In the genomic region with DNA sequence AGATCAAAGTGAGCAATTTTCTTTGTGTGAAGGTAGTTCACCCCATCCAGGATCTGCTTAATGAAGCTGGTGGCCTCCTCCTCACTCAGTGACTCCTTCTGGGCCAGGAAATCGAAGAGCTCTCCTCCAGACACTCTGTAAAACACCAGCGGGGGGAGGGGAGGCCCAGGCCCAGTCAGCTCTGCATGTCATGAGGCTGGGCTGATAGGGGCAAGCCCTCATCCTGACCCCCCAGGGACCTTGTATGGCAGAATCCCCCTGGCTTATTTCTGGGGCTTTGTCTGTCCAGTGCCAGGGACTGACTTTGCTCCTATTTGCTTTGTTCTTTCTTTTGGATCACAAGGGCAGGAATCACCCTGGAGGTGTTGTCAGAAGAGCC, we compare ENCODE assay signal across 9 cellular contexts.
DNase-seq lines count a peak whose midpoint lies in the region; ATAC-seq, FAIRE-seq and TF ChIP-seq lines count a peak whose summit lies in the region.
"Had no signal": no experiment of that assay in that cellular context is flagged by ENCODE, and none has a peak within 500 bp of the region (broad histone marks: within the 10 kb centered on the region; RNA-seq: fewer than 3 reads in every experiment).

No MANE protein-coding gene starts in this region.

- POLR2A ChIA-PET in activated CD8-positive, alpha-beta T cell treated with anti-CD3 and anti-CD28 coated beads for 36 hours (lab: Charles Lee) = interaction anchor here (0.8 to 1.0 kb wide), 3 partner anchors 14 to 54 kb away, joined by 3 read pairs; no protein-coding TSS in a partner anchor

- H3K4me3 ChIP-seq in mucosa of descending colon = no peak overlapping the region

- peaks cover 41% of the 10 kb centered on the region for H3K4me1 Mint-ChIP-seq in activated CD8-positive, alpha-beta T cell treated with anti-CD3 and anti-CD28 coated beads for 36 hours (ENCODE audit: low read depth)

- no peak for TF ChIP-seq CTCF in activated CD8-positive, alpha-beta T cell treated with anti-CD3 and anti-CD28 coated beads for 36 hours (IDR thresholded peaks at IDR 0.05)
- no peak for TF ChIP-seq CTCF in mucosa of descending colon (IDR thresholded peaks at IDR 0.05)

- intact Hi-C loops in Right ventricle myocardium superior (cut with DNase I) = no loop called here
- intact Hi-C loops in cardiac septum (cut with DNase I) = no loop called here
- intact Hi-C loops in activated CD8-positive, alpha-beta T cell treated with anti-CD3 and anti-CD28 coated beads for 36 hours (cut with micrococcal nuclease) = no loop called here
- intact Hi-C loops in mucosa of descending colon (cut with DNase I, micrococcal nuclease) = no loop called here

- H3K9me3 Mint-ChIP-seq in activated CD8-positive, alpha-beta T cell treated with anti-CD3 and anti-CD28 coated beads for 36 hours = no peaks in the 10 kb centered on the region

- no peaks in the 10 kb centered on the region for H3K36me3 ChIP-seq in mucosa of descending colon (ENCODE audit: low read depth)

- peak overlapping the region; percentile 89 for H3K27ac Mint-ChIP-seq in activated CD8-positive, alpha-beta T cell treated with anti-CD3 and anti-CD28 coated beads for 36 hours

- CTCF ChIA-PET in activated CD8-positive, alpha-beta T cell treated with anti-CD3 and anti-CD28 coated beads for 36 hours (lab: Charles Lee) = interaction anchor here (1.0 to 4.7 kb wide), 8 partner anchors 14 to 362 kb away, joined by 3 to 30 read pairs (median 5); a partner anchor contains a TSS

- H3K36me3 Mint-ChIP-seq in activated CD8-positive, alpha-beta T cell treated with anti-CD3 and anti-CD28 coated beads for 36 hours (ENCODE audit: low read depth) = no peaks in the 10 kb centered on the region

- peak overlapping the region; percentile 11 for H3K4me3 Mint-ChIP-seq in activated CD8-positive, alpha-beta T cell treated with anti-CD3 and anti-CD28 coated beads for 36 hours

- no peaks in the 10 kb centered on the region for H3K9me3 ChIP-seq in mucosa of descending colon

- H3K4me1 ChIP-seq in mucosa of descending colon (ENCODE audit: low read depth) = peaks cover 56% of the 10 kb centered on the region

- DNase-seq in Right ventricle myocardium superior (peak; percentile 36), cardiac septum (ENCODE audit: low spot score) (no peak), mucosa of descending colon (peak in 2 of 3 donors; percentile 10 to 65), ureter (ENCODE audit: low spot score) (peak; percentile 39), H54 (ENCODE audit: insufficient read length, low spot score) (no peak), nucleus accumbens (lab: John Stamatoyannopoulos, UW) (no peak), NCI-H446 treated with DMSO at 0.1 percent for 48 hours (lab: John Stamatoyannopoulos, UW) (no peak)
- DNase-seq in activated CD8-positive, alpha-beta T cell treated with anti-CD3 and anti-CD28 coated beads for 36 hours = peak; percentile 71

- no peak for ATAC-seq in Right ventricle myocardium superior (ENCODE audit: poor library complexity)
- peak; percentile 64 for ATAC-seq in activated CD8-positive, alpha-beta T cell treated with anti-CD3 and anti-CD28 coated beads for 36 hours
- ATAC-seq in mucosa of descending colon = no peak
- ATAC-seq: Panc1 had no signal

- no peak for TF ChIP-seq POLR2A in H54 (IDR thresholded peaks at IDR 0.05; ENCODE audit: low read depth, low read length)

- no peak for FAIRE-seq in H54 (lab: Jason Lieb, UNC)

- no peaks in the 10 kb centered on the region for H3K27me3 Mint-ChIP-seq in activated CD8-positive, alpha-beta T cell treated with anti-CD3 and anti-CD28 coated beads for 36 hours

Comparison
In these comparisons a context has a peak if more than half of its experiments do, and no peak if none do; other contexts are left out.
1. DNase-seq: peak in Right ventricle myocardium superior (single experiment), activated CD8-positive, alpha-beta T cell treated with anti-CD3 and anti-CD28 coated beads for 36 hours (single experiment), mucosa of descending colon (2 of 3) and ureter (single experiment); none in cardiac septum (single experiment), H54 (single experiment), nucleus accumbens (0 of 56) and NCI-H446 treated with DMSO at 0.1 percent for 48 hours (single experiment).